Comparison of ENCODE assay signal across 2 cellular contexts in genomic region chr14:90503582-90503981, GRCh38.
TF ChIP-seq lines count a peak whose summit lies in the region.

No MANE protein-coding gene starts in this region.

TF ChIP-seq in A549, 52 proteins besides CTCF, POLR2A, EP300 and RAD21:
- no peak for TF ChIP-seq RCOR1 (IDR thresholded peaks at IDR 0.05; ENCODE audit: low read depth, low read length)
TF ChIP-seq in A549: peak in this region for 0.

TF ChIP-seq in H1, 55 proteins besides CTCF, POLR2A, EP300 and RAD21:
- TF ChIP-seq USF2 (IDR thresholded peaks at IDR 0.05; ENCODE audit: low read length) (no peak), NRF1 (IDR thresholded peaks at IDR 0.05; ENCODE audit: low read depth, low read length) (no peak), GTF2F1 (IDR thresholded peaks at IDR 0.05; ENCODE audit: borderline replicate concordance, low read depth, low read length) (no peak), SP4 (IDR thresholded peaks at IDR 0.05; ENCODE audit: low read length) (no peak), FOSL1 (IDR thresholded peaks at IDR 0.05; ENCODE audit: insufficient read depth, low read depth, low read length) (no peak), ATF3 (IDR thresholded peaks at IDR 0.05; ENCODE audit: insufficient read depth, low read depth, low read length) (no peak), CTBP2 (IDR thresholded peaks at IDR 0.05; ENCODE audit: borderline replicate concordance, insufficient read depth, insufficient read length, low read length) (no peak), EGR1 (IDR thresholded peaks at IDR 0.05; ENCODE audit: borderline replicate concordance, low read depth, low read length) (no peak), KDM1A (IDR thresholded peaks at IDR 0.05; ENCODE audit: borderline replicate concordance, low read length) (no peak), MAFK (IDR thresholded peaks at IDR 0.05; ENCODE audit: low read depth, low read length) (no peak), TAF7 (optimal IDR thresholded peaks at IDR 0.05; ENCODE audit: borderline replicate concordance, low read depth, low read length) (no peak), KDM5A (IDR thresholded peaks at IDR 0.05; ENCODE audit: low read length) (no peak), TCF12 (IDR thresholded peaks at IDR 0.05; ENCODE audit: low read depth, low read length) (no peak), POLR2AphosphoS5 (IDR thresholded peaks at IDR 0.05; ENCODE audit: low read depth, low read length) (no peak), SP2 (IDR thresholded peaks at IDR 0.05; ENCODE audit: low read length) (no peak), CHD2 (IDR thresholded peaks at IDR 0.05; ENCODE audit: low read length) (no peak), ATF2 (IDR thresholded peaks at IDR 0.05; ENCODE audit: low read length) (no peak)
